9 cellular contexts compared by ENCODE assay signal in genomic region chr7:36658603-36659516, GRCh38.
A peak's percentile ranks its signal among the peaks of the same experiment; 100 is the strongest.
DNase-seq lines count a peak whose midpoint lies in the region; ATAC-seq, FAIRE-seq and TF ChIP-seq lines count a peak whose summit lies in the region.
"Had no signal": no experiment of that assay in that cellular context is flagged by ENCODE, and none has a peak within 500 bp of the region (broad histone marks: within the 10 kb centered on the region; RNA-seq: fewer than 3 reads in every experiment).

No MANE protein-coding gene starts in this region.

- H3K36me3 ChIP-seq in heart right ventricle = peaks cover 0 to 6% (median 0%) of the 10 kb centered on the region in 9 donors

- H3K27me3 Mint-ChIP-seq in activated T-helper 17 cell treated with anti-CD3 and anti-CD28 coated beads, Interleukin-2, amount 50 U/mL, for 72 hours = no peaks in the 10 kb centered on the region

- H3K36me3 Mint-ChIP-seq in activated T-helper 17 cell treated with anti-CD3 and anti-CD28 coated beads, Interleukin-2, amount 50 U/mL, for 72 hours (ENCODE audit: low read depth) = no peaks in the 10 kb centered on the region

- peaks cover 5% of the 10 kb centered on the region for H3K4me1 Mint-ChIP-seq in activated T-helper 17 cell treated with anti-CD3 and anti-CD28 coated beads, Interleukin-2, amount 50 U/mL, for 72 hours

- DNase-seq in heart right ventricle (peak in 1 of 2 donors; percentile 16), left cardiac atrium (no peak), islet precursor cell (peak; percentile 79), urothelium cell line (ENCODE audit: low spot score) (peak; percentile 74), GM13977 (ENCODE audit: low spot score) (no peak), mesenteric fat pad (ENCODE audit: low spot score) (no peak)
- DNase-seq: activated naive CD4-positive, alpha-beta T cell treated with anti-CD3 and anti-CD28 coated beads, Interleukin-2, amount 50 U/mL, for 16 hours had no signal

- FAIRE-seq in urothelium cell line (lab: Jason Lieb, UNC) = peak; percentile 98

- WGBS in heart right ventricle, 2 donors = 59 to 65% methylated on average over 9 of the region's 9 CpGs

- no peaks in the 10 kb centered on the region for H3K9me3 Mint-ChIP-seq in activated T-helper 17 cell treated with anti-CD3 and anti-CD28 coated beads, Interleukin-2, amount 50 U/mL, for 72 hours

- no peaks in the 10 kb centered on the region for H3K27me3 ChIP-seq in heart right ventricle

- intact Hi-C loops in heart right ventricle (cut with DNase I) (no loop called here), left cardiac atrium (cut with DNase I) (no loop called here)

- H3K4me1 ChIP-seq in heart right ventricle = peaks cover 0 to 22% (median 3%) of the 10 kb centered on the region in 9 donors

- in situ Hi-C loops in GM13977 (cut with MboI; ENCODE audit: low pct_unique_long_range_greater_than_20kb, low sequenced_read_pairs, unreplicated experiment) = loop anchor here (25.0 kb wide), 1 partner anchor 528 kb away; no protein-coding TSS in a partner anchor

- peak overlapping the region in 4 of 10 donors; percentile 9 to 45 (median 30) for H3K27ac ChIP-seq in heart right ventricle

- ATAC-seq in heart right ventricle (peak; percentile 37 to 88 (median 60)), left cardiac atrium (no peak), GM18907 (IDR thresholded peaks at IDR 0.05; ENCODE audit: unreplicated experiment) (no peak)
- ATAC-seq in activated T-helper 17 cell treated with anti-CD3 and anti-CD28 coated beads, Interleukin-2, amount 50 U/mL, for 72 hours (replicated peaks) = peak; percentile 38

- no peak overlapping the region for H3K4me3 Mint-ChIP-seq in activated T-helper 17 cell treated with anti-CD3 and anti-CD28 coated beads, Interleukin-2, amount 50 U/mL, for 72 hours

- no peak for TF ChIP-seq CTCF in heart right ventricle (IDR thresholded peaks at IDR 0.05)
- TF ChIP-seq CTCF in GM13977 (IDR thresholded peaks at IDR 0.05; ENCODE audit: extremely low read depth, insufficient read depth, missing control alignments) = no peak

- no peaks in the 10 kb centered on the region for H3K9me3 ChIP-seq in heart right ventricle

- no peak overlapping the region for H3K27ac Mint-ChIP-seq in activated T-helper 17 cell treated with anti-CD3 and anti-CD28 coated beads, Interleukin-2, amount 50 U/mL, for 72 hours

- H3K4me3 ChIP-seq in heart right ventricle = no peak overlapping the region

Comparison
In these comparisons a context has a peak if more than half of its experiments do, and no peak if none do; other contexts are left out.
1. ATAC-seq: peak in heart right ventricle (8 of 8) and activated T-helper 17 cell treated with anti-CD3 and anti-CD28 coated beads, Interleukin-2, amount 50 U/mL, for 72 hours (single experiment); none in left cardiac atrium (0 of 2) and GM18907 (single experiment).
2. DNase-seq: peak in islet precursor cell (single experiment) and urothelium cell line (single experiment); none in left cardiac atrium (single experiment), GM13977 (single experiment) and mesenteric fat pad (single experiment).